Comparison of ENCODE assay signal across 21 cellular contexts in genomic region chr3:36319683-36320082, GRCh38.
"Had no signal": no experiment of that assay in that cellular context is flagged by ENCODE, and none has a peak within 500 bp of the region (broad histone marks: within the 10 kb centered on the region; RNA-seq: fewer than 3 reads in every experiment).

No MANE protein-coding gene starts in this region.

- H3K4me1 Mint-ChIP-seq: activated naive CD4-positive, alpha-beta T cell treated with anti-CD3 and anti-CD28 coated beads, Interleukin-2, amount 10 ng/mL, durations not matched to agents 7 days and 5 days; stimulated activated memory B cell treated with anti-CD40 and anti-IgM and Interleukin-4, amounts not matched to agents 10 μg/mL and 1 μg/mL and 100 μg/mL, for 72 hours had no signal

- H3K36me3 Mint-ChIP-seq: activated CD4-positive, alpha-beta memory T cell treated with anti-CD3 and anti-CD28 coated beads for 36 hours; activated naive CD4-positive, alpha-beta T cell treated with anti-CD3 and anti-CD28 coated beads, Interleukin-2, amount 10 ng/mL, durations not matched to agents 7 days and 5 days; stimulated activated memory B cell treated with anti-CD40 and anti-IgM and Interleukin-4, amounts not matched to agents 10 μg/mL and 1 μg/mL and 100 μg/mL, for 72 hours had no signal

- H3K4me3 ChIP-seq: gastroesophageal sphincter, heart left ventricle, left ventricle myocardium inferior, stomach, suprapubic skin, transverse colon had no signal

- DNase-seq: activated CD4-positive, alpha-beta memory T cell treated with anti-CD3 and anti-CD28 coated beads for 36 hours; activated CD4-positive, alpha-beta T cell treated with anti-CD3 and anti-CD28 coated beads for 4 hours; activated CD4-positive, CD25-positive, alpha-beta regulatory T cell; activated effector memory CD4-positive, alpha-beta T cell treated with Interleukin-2 at 50 U/mL for 16 hours; activated naive CD4-positive, alpha-beta T cell treated with anti-CD3 and anti-CD28 coated beads, Interleukin-2, amount 10 ng/mL, durations not matched to agents 7 days and 5 days; activated T-cell treated with anti-CD3 and anti-CD28 coated beads, Interleukin-2, amount 50 U/mL, for 72 hours; amygdala; heart left ventricle; left ventricle myocardium inferior; nucleus accumbens; small intestine; stimulated activated CD4-positive, alpha-beta T cell treated with anti-CD3 and anti-CD28 coated beads, Interleukin-2, amount 100 ng/mL, for 24 hours; stomach; transverse colon had no signal

- H3K27me3 ChIP-seq: gastroesophageal sphincter, heart left ventricle, stomach, suprapubic skin, transverse colon had no signal

- H3K9me3 ChIP-seq: suprapubic skin, transverse colon had no signal

- H3K27me3 Mint-ChIP-seq: activated CD4-positive, alpha-beta memory T cell treated with anti-CD3 and anti-CD28 coated beads for 36 hours; activated naive CD4-positive, alpha-beta T cell treated with anti-CD3 and anti-CD28 coated beads, Interleukin-2, amount 10 ng/mL, durations not matched to agents 7 days and 5 days; natural killer cell treated with Interleukin-12 subunit alpha and Interleukin-12 subunit beta and Interleukin-15 and Interleukin-18, amount 100 ng/mL, for 72 hours; stimulated activated memory B cell treated with anti-CD40 and anti-IgM and Interleukin-4, amounts not matched to agents 10 μg/mL and 1 μg/mL and 100 μg/mL, for 72 hours had no signal

- H3K36me3 ChIP-seq: gastroesophageal sphincter, heart left ventricle, left ventricle myocardium inferior, stomach, suprapubic skin, transverse colon had no signal

- FAIRE-seq: small intestine, urothelium cell line had no signal

- ATAC-seq: activated T-cell treated with anti-CD3 and anti-CD28 coated beads, Interleukin-2, amount 50 U/mL, for 72 hours; gastroesophageal sphincter; heart left ventricle; natural killer cell treated with Interleukin-12 subunit alpha and Interleukin-12 subunit beta and Interleukin-15 and Interleukin-18, amount 100 ng/mL, for 72 hours; stimulated activated memory B cell treated with anti-CD40 and anti-IgM and Interleukin-4, amounts not matched to agents 10 μg/mL and 1 μg/mL and 100 μg/mL, for 72 hours had no signal

- H3K27ac Mint-ChIP-seq: activated CD4-positive, alpha-beta memory T cell treated with anti-CD3 and anti-CD28 coated beads for 36 hours; activated naive CD4-positive, alpha-beta T cell treated with anti-CD3 and anti-CD28 coated beads, Interleukin-2, amount 10 ng/mL, durations not matched to agents 7 days and 5 days; activated T-cell treated with anti-CD3 and anti-CD28 coated beads, Interleukin-2, amount 50 U/mL, for 72 hours; natural killer cell treated with Interleukin-12 subunit alpha and Interleukin-12 subunit beta and Interleukin-15 and Interleukin-18, amount 100 ng/mL, for 72 hours; stimulated activated memory B cell treated with anti-CD40 and anti-IgM and Interleukin-4, amounts not matched to agents 10 μg/mL and 1 μg/mL and 100 μg/mL, for 72 hours; T-helper 1 cell treated with Interleukin-12 subunit alpha and Interleukin-12 subunit beta and Interleukin-4 antibody, amounts not matched to agents 30 μg/mL and 1 μg/mL, for 36 hours had no signal

- H3K27ac ChIP-seq: epithelial cell of prostate, gastroesophageal sphincter, heart left ventricle, left ventricle myocardium inferior, stomach, suprapubic skin, transverse colon had no signal

- H3K4me3 Mint-ChIP-seq: activated CD4-positive, alpha-beta memory T cell treated with anti-CD3 and anti-CD28 coated beads for 36 hours; activated naive CD4-positive, alpha-beta T cell treated with anti-CD3 and anti-CD28 coated beads, Interleukin-2, amount 10 ng/mL, durations not matched to agents 7 days and 5 days; activated T-cell treated with anti-CD3 and anti-CD28 coated beads, Interleukin-2, amount 50 U/mL, for 72 hours; natural killer cell treated with Interleukin-12 subunit alpha and Interleukin-12 subunit beta and Interleukin-15 and Interleukin-18, amount 100 ng/mL, for 72 hours; stimulated activated memory B cell treated with anti-CD40 and anti-IgM and Interleukin-4, amounts not matched to agents 10 μg/mL and 1 μg/mL and 100 μg/mL, for 72 hours; T-helper 1 cell treated with Interleukin-12 subunit alpha and Interleukin-12 subunit beta and Interleukin-4 antibody, amounts not matched to agents 30 μg/mL and 1 μg/mL, for 36 hours had no signal

- H3K4me1 ChIP-seq: gastroesophageal sphincter, heart left ventricle, left ventricle myocardium inferior, stomach, suprapubic skin, transverse colon had no signal
